Comparison of ENCODE assay signal across 23 cellular contexts in genomic region chr9:129042016-129042415, GRCh38.
"Had no signal": no experiment of that assay in that cellular context is flagged by ENCODE, and none has a peak within 500 bp of the region (broad histone marks: within the 10 kb centered on the region; RNA-seq: fewer than 3 reads in every experiment).

No MANE protein-coding gene starts in this region.

- ATAC-seq: HepG2, Panc1, PC-3, Right ventricle myocardium inferior had no signal

- H3K4me2 ChIP-seq: KMS-11 had no signal

- H3K9me3 ChIP-seq: SJSA1 had no signal

- H3K27me3 ChIP-seq: SJSA1 had no signal

- H3K4me3 ChIP-seq: SJSA1, SK-N-MC had no signal

- DNase-seq: IMR-90, Kasumi-1, MM.1S, NCI-H1092 treated with DMSO at 0.1 percent for 48 hours, NCI-H1436, NCI-H187, NCI-H2029, NCI-H2081 treated with DMSO at 0.1 percent for 48 hours, NCI-H2171, NCI-H226, NCI-H446, NCI-H510A, NCI-H524 treated with DMSO at 0.1 percent for 48 hours, NCI-H69, NCI-H774, PC-3, SIG-M5 had no signal

- H3K9ac ChIP-seq: KMS-11 had no signal

- H3K27ac ChIP-seq: KMS-11, SJSA1, SK-N-MC had no signal
